In the genomic region with DNA sequence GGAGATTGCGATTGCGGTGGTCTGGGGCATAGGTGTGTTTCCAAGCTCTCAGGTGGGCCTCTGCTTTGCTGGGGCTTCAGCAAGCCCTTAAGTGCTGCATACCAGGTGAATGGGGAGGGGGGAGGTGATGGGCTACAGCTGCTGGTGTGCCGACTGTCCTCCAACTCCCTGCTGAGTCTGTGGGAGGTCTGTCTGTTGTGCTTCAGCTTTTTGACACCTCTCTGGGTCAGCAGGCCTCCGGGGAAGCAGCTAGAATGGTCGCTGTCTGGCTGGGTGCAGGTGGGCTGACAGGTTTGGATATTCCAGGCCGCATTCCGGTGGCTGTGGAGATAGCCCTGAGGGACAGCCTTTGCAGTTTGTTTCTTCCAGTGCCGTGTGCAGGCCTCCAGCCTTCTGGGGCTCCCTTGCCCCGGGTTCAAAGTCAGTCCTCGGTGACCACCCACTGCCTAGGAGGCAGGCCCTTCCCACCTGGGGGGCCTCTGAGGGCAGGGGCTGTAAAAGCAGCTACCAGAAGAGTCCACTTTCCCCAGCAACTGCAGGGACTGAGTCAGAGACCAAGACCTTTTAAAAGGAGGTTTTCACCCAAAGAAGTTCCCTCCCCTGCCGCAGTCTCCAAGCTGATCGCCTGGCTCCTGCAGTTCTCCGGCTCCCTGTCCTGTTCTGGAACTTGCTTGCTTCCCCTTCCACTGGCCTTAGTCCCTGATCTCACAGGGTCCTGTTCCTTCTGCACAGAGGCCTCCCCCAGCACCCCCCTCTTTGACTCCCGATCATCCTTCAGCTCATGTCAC, we compare ENCODE assay signal across 1 cellular context.
A peak's percentile ranks its signal among the peaks of the same experiment; 100 is the strongest.
TF ChIP-seq lines count a peak whose summit lies in the region.

No MANE protein-coding gene starts in this region.

TF ChIP-seq in H1, 55 proteins besides CTCF, POLR2A, EP300 and RAD21 (continued from another document):
- no peak for TF ChIP-seq PHF8 (conservative IDR thresholded peaks at IDR 0.05; ENCODE audit: low read depth, low read length)
- 0 out of 2 replicates have a peak, but pooled peaks have one; percentile 10 for TF ChIP-seq SP4 (IDR thresholded peaks at IDR 0.05; ENCODE audit: low read length)
- no peak for TF ChIP-seq RNF2 (IDR thresholded peaks at IDR 0.05; ENCODE audit: borderline replicate concordance, low read depth, low read length, missing control alignments, poor library complexity, severe bottlenecking)
- no peak for TF ChIP-seq FOSL1 (IDR thresholded peaks at IDR 0.05; ENCODE audit: insufficient read depth, low read depth, low read length)
- TF ChIP-seq, protein P1, sequence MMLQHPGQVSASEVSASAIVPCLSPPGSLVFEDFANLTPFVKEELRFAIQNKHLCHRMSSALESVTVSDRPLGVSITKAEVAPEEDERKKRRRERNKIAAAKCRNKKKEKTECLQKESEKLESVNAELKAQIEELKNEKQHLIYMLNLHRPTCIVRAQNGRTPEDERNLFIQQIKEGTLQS (IDR thresholded peaks at IDR 0.05; ENCODE audit: insufficient read depth, low read depth, low read length) = no peak
- TF ChIP-seq CREB1 (IDR thresholded peaks at IDR 0.05) = no peak; the same call in 1 of the 2 replicates
- TF ChIP-seq, protein P2, sequence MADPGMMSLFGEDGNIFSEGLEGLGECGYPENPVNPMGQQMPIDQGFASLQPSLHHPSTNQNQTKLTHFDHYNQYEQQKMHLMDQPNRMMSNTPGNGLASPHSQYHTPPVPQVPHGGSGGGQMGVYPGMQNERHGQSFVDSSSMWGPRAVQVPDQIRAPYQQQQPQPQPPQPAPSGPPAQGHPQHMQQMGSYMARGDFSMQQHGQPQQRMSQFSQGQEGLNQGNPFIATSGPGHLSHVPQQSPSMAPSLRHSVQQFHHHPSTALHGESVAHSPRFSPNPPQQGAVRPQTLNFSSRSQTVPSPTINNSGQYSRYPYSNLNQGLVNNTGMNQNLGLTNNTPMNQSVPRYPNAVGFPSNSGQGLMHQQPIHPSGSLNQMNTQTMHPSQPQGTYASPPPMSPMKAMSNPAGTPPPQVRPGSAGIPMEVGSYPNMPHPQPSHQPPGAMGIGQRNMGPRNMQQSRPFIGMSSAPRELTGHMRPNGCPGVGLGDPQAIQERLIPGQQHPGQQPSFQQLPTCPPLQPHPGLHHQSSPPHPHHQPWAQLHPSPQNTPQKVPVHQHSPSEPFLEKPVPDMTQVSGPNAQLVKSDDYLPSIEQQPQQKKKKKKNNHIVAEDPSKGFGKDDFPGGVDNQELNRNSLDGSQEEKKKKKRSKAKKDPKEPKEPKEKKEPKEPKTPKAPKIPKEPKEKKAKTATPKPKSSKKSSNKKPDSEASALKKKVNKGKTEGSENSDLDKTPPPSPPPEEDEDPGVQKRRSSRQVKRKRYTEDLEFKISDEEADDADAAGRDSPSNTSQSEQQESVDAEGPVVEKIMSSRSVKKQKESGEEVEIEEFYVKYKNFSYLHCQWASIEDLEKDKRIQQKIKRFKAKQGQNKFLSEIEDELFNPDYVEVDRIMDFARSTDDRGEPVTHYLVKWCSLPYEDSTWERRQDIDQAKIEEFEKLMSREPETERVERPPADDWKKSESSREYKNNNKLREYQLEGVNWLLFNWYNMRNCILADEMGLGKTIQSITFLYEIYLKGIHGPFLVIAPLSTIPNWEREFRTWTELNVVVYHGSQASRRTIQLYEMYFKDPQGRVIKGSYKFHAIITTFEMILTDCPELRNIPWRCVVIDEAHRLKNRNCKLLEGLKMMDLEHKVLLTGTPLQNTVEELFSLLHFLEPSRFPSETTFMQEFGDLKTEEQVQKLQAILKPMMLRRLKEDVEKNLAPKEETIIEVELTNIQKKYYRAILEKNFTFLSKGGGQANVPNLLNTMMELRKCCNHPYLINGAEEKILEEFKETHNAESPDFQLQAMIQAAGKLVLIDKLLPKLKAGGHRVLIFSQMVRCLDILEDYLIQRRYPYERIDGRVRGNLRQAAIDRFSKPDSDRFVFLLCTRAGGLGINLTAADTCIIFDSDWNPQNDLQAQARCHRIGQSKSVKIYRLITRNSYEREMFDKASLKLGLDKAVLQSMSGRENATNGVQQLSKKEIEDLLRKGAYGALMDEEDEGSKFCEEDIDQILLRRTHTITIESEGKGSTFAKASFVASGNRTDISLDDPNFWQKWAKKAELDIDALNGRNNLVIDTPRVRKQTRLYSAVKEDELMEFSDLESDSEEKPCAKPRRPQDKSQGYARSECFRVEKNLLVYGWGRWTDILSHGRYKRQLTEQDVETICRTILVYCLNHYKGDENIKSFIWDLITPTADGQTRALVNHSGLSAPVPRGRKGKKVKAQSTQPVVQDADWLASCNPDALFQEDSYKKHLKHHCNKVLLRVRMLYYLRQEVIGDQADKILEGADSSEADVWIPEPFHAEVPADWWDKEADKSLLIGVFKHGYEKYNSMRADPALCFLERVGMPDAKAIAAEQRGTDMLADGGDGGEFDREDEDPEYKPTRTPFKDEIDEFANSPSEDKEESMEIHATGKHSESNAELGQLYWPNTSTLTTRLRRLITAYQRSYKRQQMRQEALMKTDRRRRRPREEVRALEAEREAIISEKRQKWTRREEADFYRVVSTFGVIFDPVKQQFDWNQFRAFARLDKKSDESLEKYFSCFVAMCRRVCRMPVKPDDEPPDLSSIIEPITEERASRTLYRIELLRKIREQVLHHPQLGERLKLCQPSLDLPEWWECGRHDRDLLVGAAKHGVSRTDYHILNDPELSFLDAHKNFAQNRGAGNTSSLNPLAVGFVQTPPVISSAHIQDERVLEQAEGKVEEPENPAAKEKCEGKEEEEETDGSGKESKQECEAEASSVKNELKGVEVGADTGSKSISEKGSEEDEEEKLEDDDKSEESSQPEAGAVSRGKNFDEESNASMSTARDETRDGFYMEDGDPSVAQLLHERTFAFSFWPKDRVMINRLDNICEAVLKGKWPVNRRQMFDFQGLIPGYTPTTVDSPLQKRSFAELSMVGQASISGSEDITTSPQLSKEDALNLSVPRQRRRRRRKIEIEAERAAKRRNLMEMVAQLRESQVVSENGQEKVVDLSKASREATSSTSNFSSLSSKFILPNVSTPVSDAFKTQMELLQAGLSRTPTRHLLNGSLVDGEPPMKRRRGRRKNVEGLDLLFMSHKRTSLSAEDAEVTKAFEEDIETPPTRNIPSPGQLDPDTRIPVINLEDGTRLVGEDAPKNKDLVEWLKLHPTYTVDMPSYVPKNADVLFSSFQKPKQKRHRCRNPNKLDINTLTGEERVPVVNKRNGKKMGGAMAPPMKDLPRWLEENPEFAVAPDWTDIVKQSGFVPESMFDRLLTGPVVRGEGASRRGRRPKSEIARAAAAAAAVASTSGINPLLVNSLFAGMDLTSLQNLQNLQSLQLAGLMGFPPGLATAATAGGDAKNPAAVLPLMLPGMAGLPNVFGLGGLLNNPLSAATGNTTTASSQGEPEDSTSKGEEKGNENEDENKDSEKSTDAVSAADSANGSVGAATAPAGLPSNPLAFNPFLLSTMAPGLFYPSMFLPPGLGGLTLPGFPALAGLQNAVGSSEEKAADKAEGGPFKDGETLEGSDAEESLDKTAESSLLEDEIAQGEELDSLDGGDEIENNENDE (IDR thresholded peaks at IDR 0.05; ENCODE audit: insufficient replicate concordance, low read length) = no peak
- TF ChIP-seq SIN3A (conservative IDR thresholded peaks at IDR 0.05 in 1 of 2, IDR thresholded peaks at IDR 0.05 in 1 of 2; ENCODE audit: low read depth in 1 of 2, low read length in 2 of 2) = peak in 1 of 2 experiments; percentile 69; a peak in 2 of 4 replicates
- TF ChIP-seq KDM4A (IDR thresholded peaks at IDR 0.05; ENCODE audit: low read depth, low read length, severe bottlenecking) = no peak
- 0 out of 2 replicates have a peak, but pooled peaks have one; percentile 22 for TF ChIP-seq TAF1 (IDR thresholded peaks at IDR 0.05; ENCODE audit: low read depth, low read length)
- no peak for TF ChIP-seq SRF (IDR thresholded peaks at IDR 0.05; ENCODE audit: low read depth, low read length)
- no peak for TF ChIP-seq CEBPB (IDR thresholded peaks at IDR 0.05; ENCODE audit: low read depth, low read length)
- TF ChIP-seq, protein P3, sequence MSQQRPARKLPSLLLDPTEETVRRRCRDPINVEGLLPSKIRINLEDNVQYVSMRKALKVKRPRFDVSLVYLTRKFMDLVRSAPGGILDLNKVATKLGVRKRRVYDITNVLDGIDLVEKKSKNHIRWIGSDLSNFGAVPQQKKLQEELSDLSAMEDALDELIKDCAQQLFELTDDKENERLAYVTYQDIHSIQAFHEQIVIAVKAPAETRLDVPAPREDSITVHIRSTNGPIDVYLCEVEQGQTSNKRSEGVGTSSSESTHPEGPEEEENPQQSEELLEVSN (IDR thresholded peaks at IDR 0.05) = 0 out of 2 replicates have a peak, but pooled peaks have one; percentile 21
- no peak for TF ChIP-seq JUN (IDR thresholded peaks at IDR 0.05; ENCODE audit: low read depth, low read length)
- no peak for TF ChIP-seq ZNF274 (IDR thresholded peaks at IDR 0.05; ENCODE audit: borderline replicate concordance, extremely low read depth, low read length)
- no peak for TF ChIP-seq SP2 (IDR thresholded peaks at IDR 0.05; ENCODE audit: low read length)
- 0 out of 2 replicates have a peak, but pooled peaks have one; percentile 38 for TF ChIP-seq SP1 (IDR thresholded peaks at IDR 0.05; ENCODE audit: low read depth, low read length)
- no peak for TF ChIP-seq CHD1 (IDR thresholded peaks at IDR 0.05; ENCODE audit: low read depth, low read length)
- TF ChIP-seq GABPA (IDR thresholded peaks at IDR 0.05; ENCODE audit: borderline replicate concordance, insufficient read depth, low read length) = no peak; the same call in 1 of the 2 replicates
- no peak for TF ChIP-seq RFX5 (IDR thresholded peaks at IDR 0.05; ENCODE audit: borderline replicate concordance, low read depth, low read length)
- TF ChIP-seq CHD2 (IDR thresholded peaks at IDR 0.05; ENCODE audit: low read length) = no peak
- peak; percentile 64 for TF ChIP-seq TAF7 (optimal IDR thresholded peaks at IDR 0.05; ENCODE audit: borderline replicate concordance, low read depth, low read length)
- TF ChIP-seq HDAC2 (IDR thresholded peaks at IDR 0.05; ENCODE audit: borderline replicate concordance in 1 of 2, low read depth in 2 of 2, low read length in 2 of 2) = no peak
- no peak for TF ChIP-seq GTF2F1 (IDR thresholded peaks at IDR 0.05; ENCODE audit: borderline replicate concordance, low read depth, low read length)
- TF ChIP-seq TEAD4 (IDR thresholded peaks at IDR 0.05; ENCODE audit: low read depth, low read length) = peak; percentile 74
- TF ChIP-seq POLR2AphosphoS5 (IDR thresholded peaks at IDR 0.05; ENCODE audit: low read depth, low read length) = peak; percentile 82
TF ChIP-seq in H1: peak in this region for 9.
